15 cellular contexts compared by ENCODE assay signal in the genomic region with DNA sequence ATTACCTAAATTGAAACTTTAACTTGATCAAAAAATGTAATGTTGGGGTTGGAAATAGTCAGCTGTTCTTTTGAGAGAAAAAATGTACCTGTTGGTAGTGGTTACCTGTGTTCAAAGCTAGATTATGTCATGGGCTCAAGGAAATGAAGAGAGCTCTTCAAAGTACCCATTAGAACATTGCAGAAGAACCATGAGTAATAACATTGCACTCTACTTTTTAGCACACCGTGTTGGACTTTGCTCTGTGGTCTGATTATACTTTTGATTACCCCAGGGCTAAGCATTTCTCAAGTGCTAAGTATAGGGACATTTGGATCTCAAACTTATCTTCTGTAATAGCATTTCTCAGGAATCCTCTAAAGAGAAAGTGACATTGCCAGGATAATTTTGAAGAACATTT.
DNase-seq lines count a peak whose midpoint lies in the region; ATAC-seq and TF ChIP-seq lines count a peak whose summit lies in the region.
"Had no signal": no experiment of that assay in that cellular context is flagged by ENCODE, and none has a peak within 500 bp of the region (broad histone marks: within the 10 kb centered on the region; RNA-seq: fewer than 3 reads in every experiment).

No MANE protein-coding gene starts in this region.

- DNase-seq in DMS79 (lab: John Stamatoyannopoulos, UW) (peak; percentile 9), DMS79 treated with DMSO at 0.1 percent for 48 hours (lab: John Stamatoyannopoulos, UW) (no peak), SW480 (ENCODE audit: low spot score) (peak; percentile 45), epithelial cell of esophagus (ENCODE audit: low read depth) (peak; percentile 19), renal cortical epithelial cell (ENCODE audit: low read depth) (peak; percentile 1), T1000 (lab: John Stamatoyannopoulos, UW) (no peak)
- DNase-seq in activated T-cell treated with anti-CD3 and anti-CD28 coated beads, Interleukin-2, amount 50 U/mL, for 48 hours, result no peak
- DNase-seq: AML-193; Caco-2; CD4-positive, alpha-beta T cell; DMS153; GDM1; H9 had no signal

- H3K4me3 ChIP-seq in epithelial cell of esophagus (ENCODE audit: low read length), result no peak overlapping the region
- H3K4me3 ChIP-seq: A549 had no signal

- no peak for ATAC-seq in GM21390 (IDR thresholded peaks at IDR 0.05; ENCODE audit: unreplicated experiment)
- ATAC-seq: A549 had no signal

- no peak for TF ChIP-seq CTCF in epithelial cell of esophagus (IDR thresholded peaks at IDR 0.05; ENCODE audit: insufficient read depth, low read depth, low read length, missing control alignments)

Comparison
In these comparisons a context has a peak if more than half of its experiments do, and no peak if none do; other contexts are left out.
1. DNase-seq: peak in DMS79 (single experiment), SW480 (single experiment), epithelial cell of esophagus (single experiment) and renal cortical epithelial cell (single experiment); none in DMS79 treated with DMSO at 0.1 percent for 48 hours (single experiment), activated T-cell treated with anti-CD3 and anti-CD28 coated beads, Interleukin-2, amount 50 U/mL, for 48 hours (0 of 2) and T1000 (single experiment).